ENCODE assay signal across 22 cellular contexts in the genomic region with DNA sequence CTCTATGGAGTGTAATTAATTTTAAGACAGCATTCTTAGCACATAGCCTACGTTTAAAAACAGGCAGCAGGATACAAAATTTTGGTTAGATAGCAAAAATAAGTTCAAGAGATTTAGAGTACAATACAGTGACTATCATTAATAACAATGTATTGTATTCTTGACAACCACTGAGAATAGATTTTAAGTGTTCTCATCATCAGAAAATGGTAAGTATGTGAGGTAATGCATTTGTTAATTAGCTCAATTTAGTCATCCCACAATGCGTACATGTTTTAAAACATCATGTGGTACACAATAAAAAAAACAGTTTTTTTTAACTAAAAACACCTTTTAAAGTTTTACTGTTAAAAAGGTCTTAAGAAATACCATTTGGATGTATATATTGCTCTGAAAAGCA.
"Had no signal": no experiment of that assay in that cellular context is flagged by ENCODE, and none has a peak within 500 bp of the region (broad histone marks: within the 10 kb centered on the region; RNA-seq: fewer than 3 reads in every experiment).

No MANE protein-coding gene starts in this region.

- H3K4me3 Mint-ChIP-seq: activated CD4-positive, alpha-beta memory T cell treated with anti-CD3 and anti-CD28 coated beads, Interleukin-2, amount 10 ng/mL, durations not matched to agents 7 days and 5 days; activated naive CD8-positive, alpha-beta T cell treated with anti-CD3 and anti-CD28 coated beads, Interleukin-2, amount 10 ng/mL, durations not matched to agents 7 days and 5 days; activated T-helper 17 cell treated with anti-CD3 and anti-CD28 coated beads, Interleukin-2, amount 50 U/mL, for 72 hours had no signal

- H3K36me3 Mint-ChIP-seq: activated naive CD8-positive, alpha-beta T cell treated with anti-CD3 and anti-CD28 coated beads, Interleukin-2, amount 10 ng/mL, durations not matched to agents 7 days and 5 days had no signal

- H3K27ac Mint-ChIP-seq: activated CD4-positive, alpha-beta memory T cell treated with anti-CD3 and anti-CD28 coated beads, Interleukin-2, amount 10 ng/mL, durations not matched to agents 7 days and 5 days; activated naive CD8-positive, alpha-beta T cell treated with anti-CD3 and anti-CD28 coated beads, Interleukin-2, amount 10 ng/mL, durations not matched to agents 7 days and 5 days; activated T-helper 17 cell treated with anti-CD3 and anti-CD28 coated beads, Interleukin-2, amount 50 U/mL, for 72 hours had no signal

- H3K27me3 Mint-ChIP-seq: activated CD4-positive, alpha-beta memory T cell treated with anti-CD3 and anti-CD28 coated beads, Interleukin-2, amount 10 ng/mL, durations not matched to agents 7 days and 5 days; activated naive CD8-positive, alpha-beta T cell treated with anti-CD3 and anti-CD28 coated beads, Interleukin-2, amount 10 ng/mL, durations not matched to agents 7 days and 5 days; activated T-helper 17 cell treated with anti-CD3 and anti-CD28 coated beads, Interleukin-2, amount 50 U/mL, for 72 hours had no signal

- DNase-seq: activated CD4-positive, alpha-beta memory T cell treated with anti-CD3 and anti-CD28 coated beads, Interleukin-2, amount 10 ng/mL, durations not matched to agents 7 days and 5 days; activated CD4-positive, alpha-beta T cell treated with anti-CD3 and anti-CD28 coated beads, Interleukin-2, amount 50 U/mL, for 1 hour; activated CD4-positive, CD25-positive, alpha-beta regulatory T cell; activated gamma-delta T cell treated with Interleukin-2 at 50 U/mL for 16 hours; activated naive CD4-positive, alpha-beta T cell treated with anti-CD3 and anti-CD28 coated beads, Interleukin-2, amount 50 U/mL, for 16 hours; activated naive CD8-positive, alpha-beta T cell treated with anti-CD3 and anti-CD28 coated beads, Interleukin-2, amount 10 ng/mL, durations not matched to agents 7 days and 5 days; activated T-cell treated with anti-CD3 and anti-CD28 coated beads for 4 hours; activated T-cell treated with anti-CD3 and anti-CD28 coated beads, Interleukin-2, amount 50 U/mL, for 48 hours; adrenal gland; anterior cingulate cortex; central memory CD4-positive, alpha-beta T cell; NCI-H1092; NCI-H2029; NCI-H446; NCI-H524; PC-3; SIG-M5; T-helper 1 cell had no signal

- H3K9me3 ChIP-seq: adrenal gland, breast epithelium had no signal

- ATAC-seq: activated T-helper 17 cell treated with anti-CD3 and anti-CD28 coated beads, Interleukin-2, amount 50 U/mL, for 72 hours; PC-3 had no signal

- H3K4me3 ChIP-seq: adrenal gland, breast epithelium, coronary artery had no signal

- H3K27ac ChIP-seq: adrenal gland, breast epithelium, coronary artery, VCaP had no signal

- H3K4me1 ChIP-seq: breast epithelium had no signal

- H3K4me1 Mint-ChIP-seq: activated CD4-positive, alpha-beta memory T cell treated with anti-CD3 and anti-CD28 coated beads, Interleukin-2, amount 10 ng/mL, durations not matched to agents 7 days and 5 days; activated naive CD8-positive, alpha-beta T cell treated with anti-CD3 and anti-CD28 coated beads, Interleukin-2, amount 10 ng/mL, durations not matched to agents 7 days and 5 days; activated T-helper 17 cell treated with anti-CD3 and anti-CD28 coated beads, Interleukin-2, amount 50 U/mL, for 72 hours had no signal

- H3K27me3 ChIP-seq: adrenal gland, breast epithelium had no signal

- H3K9me3 Mint-ChIP-seq: activated CD4-positive, alpha-beta memory T cell treated with anti-CD3 and anti-CD28 coated beads, Interleukin-2, amount 10 ng/mL, durations not matched to agents 7 days and 5 days; activated naive CD8-positive, alpha-beta T cell treated with anti-CD3 and anti-CD28 coated beads, Interleukin-2, amount 10 ng/mL, durations not matched to agents 7 days and 5 days; activated T-helper 17 cell treated with anti-CD3 and anti-CD28 coated beads, Interleukin-2, amount 50 U/mL, for 72 hours had no signal

- H3K36me3 ChIP-seq: adrenal gland, breast epithelium had no signal
